In the genomic region with DNA sequence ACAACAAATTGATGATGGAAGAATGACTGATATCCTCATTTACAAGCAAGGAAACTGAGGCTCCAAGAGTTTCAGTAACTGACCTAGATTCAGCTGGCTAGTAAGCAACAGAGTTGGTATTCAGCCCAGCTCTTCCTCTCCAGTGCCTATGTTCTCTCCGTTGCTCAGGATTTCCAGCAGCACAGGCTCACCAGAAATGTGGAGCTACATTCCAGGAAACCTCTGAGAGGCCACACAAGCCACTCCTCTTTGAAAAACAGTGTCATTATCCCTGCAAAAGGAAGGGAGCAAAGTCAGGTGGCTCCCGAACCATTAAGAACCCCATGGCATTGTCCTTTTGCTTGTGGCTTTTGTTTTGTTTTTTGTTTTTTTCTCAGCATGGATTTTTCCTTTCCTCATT, we compare ENCODE assay signal across 21 cellular contexts. TPM values are rescaled to one million over a fixed set of nuclear protein-coding genes. Genes with fewer than 3 reads are reported as not detected.
A peak's percentile ranks its signal among the peaks of the same experiment; 100 is the strongest.
DNase-seq lines count a peak whose midpoint lies in the region; ATAC-seq and TF ChIP-seq lines count a peak whose summit lies in the region.
"Had no signal": no experiment of that assay in that cellular context is flagged by ENCODE, and none has a peak within 500 bp of the region (broad histone marks: within the 10 kb centered on the region; RNA-seq: fewer than 3 reads in every experiment).

No MANE protein-coding gene starts in this region.

- TF ChIP-seq CTCF in DND-41 (IDR thresholded peaks at IDR 0.05; ENCODE audit: borderline replicate concordance, extremely low read depth, low read length, poor library complexity, severe bottlenecking): no peak
- TF ChIP-seq CTCF in HFFc6 (IDR thresholded peaks at IDR 0.05): no peak
- TF ChIP-seq CTCF in esophagus muscularis mucosa (IDR thresholded peaks at IDR 0.05): no peak

- H3K14ac ChIP-seq in mesenchymal stem cell (ENCODE audit: low read length in 2 of 2): no peak overlapping the region

- H2AK5ac ChIP-seq in mesenchymal stem cell (ENCODE audit: low read length, severe bottlenecking): no peak overlapping the region

- H3K9ac ChIP-seq in DND-41 (ENCODE audit: low read depth, low read length) (peak overlapping the region; percentile 38), mesenchymal stem cell (ENCODE audit: low read length) (no peak overlapping the region)

- no peak for DNase-seq in DND-41
- DNase-seq in HFFc6: peak; percentile 12
- DNase-seq in activated T-helper 2 cell treated with anti-CD3 and anti-CD28 coated beads, Interferon-gamma antibody, Interleukin-2, Interleukin-4, amounts not matched to agents 10 μg/mL and 5 μg/mL and 100 μg/mL, durations not matched to agents 14 hours and 24 hours and 36 hours (ENCODE audit: low spot score): no peak
- peak; percentile 39 for DNase-seq in mesenchymal stem cell
- DNase-seq in esophagus muscularis mucosa (ENCODE audit: extremely low spot score): no peak
- DNase-seq: activated T-cell treated with anti-CD3 and anti-CD28 coated beads, Interleukin-2, amount 50 U/mL, for 24 hours; amniotic stem cell; cerebellar nuclear complex; KBM-7; left cardiac atrium; mucosa of descending colon; NCI-H1105 treated with DMSO at 0.1 percent for 48 hours; NCI-H226; stimulated activated CD4-positive, alpha-beta T cell treated with anti-CD3 and anti-CD28 coated beads, Interleukin-4, amount 100 ng/mL, for 1 hour; stimulated activated CD8-positive, alpha-beta memory T cell treated with anti-CD3 and anti-CD28 coated beads, Interleukin-4, amount 100 ng/mL, for 48 hours; T-helper 9 cell; tibial artery had no signal

- H3K79me2 ChIP-seq in DND-41 (ENCODE audit: insufficient read depth, low read length): no peaks in the 10 kb centered on the region

- TF ChIP-seq EP300 in esophagus muscularis mucosa (IDR thresholded peaks at IDR 0.05): no peak

- H3K4me2 ChIP-seq in DND-41 (ENCODE audit: insufficient read depth, low read length): peak overlapping the region; percentile 57
- H3K4me2 ChIP-seq in mesenchymal stem cell (ENCODE audit: low read length, poor library complexity, severe bottlenecking): no peak overlapping the region

- H3K4ac ChIP-seq in mesenchymal stem cell (ENCODE audit: low read depth in 1 of 2, low read length in 2 of 2): no peak overlapping the region

- H3K18ac ChIP-seq in mesenchymal stem cell (ENCODE audit: low read depth in 1 of 2, low read length in 2 of 2): no peak overlapping the region

- H3K4me3 Mint-ChIP-seq in HFFc6: no peak overlapping the region
- H3K4me3 Mint-ChIP-seq in activated T-helper 2 cell treated with anti-CD3 and anti-CD28 coated beads, Interferon-gamma antibody, Interleukin-2, Interleukin-4, amounts not matched to agents 10 μg/mL and 5 μg/mL and 100 μg/mL, durations not matched to agents 14 hours and 24 hours and 36 hours (ENCODE audit: low read depth): no peak overlapping the region

- no peaks in the 10 kb centered on the region for H3K9me3 Mint-ChIP-seq in HFFc6
- H3K9me3 Mint-ChIP-seq in activated T-helper 2 cell treated with anti-CD3 and anti-CD28 coated beads, Interferon-gamma antibody, Interleukin-2, Interleukin-4, amounts not matched to agents 10 μg/mL and 5 μg/mL and 100 μg/mL, durations not matched to agents 14 hours and 24 hours and 36 hours: no peaks in the 10 kb centered on the region
- H3K9me3 Mint-ChIP-seq: activated T-cell treated with anti-CD3 and anti-CD28 coated beads, Interleukin-2, amount 50 U/mL, for 24 hours had no signal

- no peak overlapping the region for H2BK12ac ChIP-seq in mesenchymal stem cell (ENCODE audit: low read length in 2 of 2)

- H3K27ac ChIP-seq in DND-41 (ENCODE audit: low read length): peak overlapping the region; percentile 95
- H3K27ac ChIP-seq in mesenchymal stem cell (ENCODE audit: low read length, poor library complexity, severe bottlenecking): no peak overlapping the region
- no peak overlapping the region for H3K27ac ChIP-seq in esophagus muscularis mucosa (replicated peaks in 1 of 4)
- H3K27ac ChIP-seq: C4-2B, tibial artery had no signal

- H4K8ac ChIP-seq in mesenchymal stem cell (ENCODE audit: low read length): no peak overlapping the region

- no peak overlapping the region for H3K27ac Mint-ChIP-seq in HFFc6
- peak overlapping the region; percentile 8 for H3K27ac Mint-ChIP-seq in activated T-helper 2 cell treated with anti-CD3 and anti-CD28 coated beads, Interferon-gamma antibody, Interleukin-2, Interleukin-4, amounts not matched to agents 10 μg/mL and 5 μg/mL and 100 μg/mL, durations not matched to agents 14 hours and 24 hours and 36 hours
- H3K27ac Mint-ChIP-seq: activated T-cell treated with anti-CD3 and anti-CD28 coated beads, Interleukin-2, amount 50 U/mL, for 24 hours had no signal

- WGBS in mesenchymal stem cell: 41% methylated on average over 1 of the region's 2 CpGs
- WGBS in esophagus muscularis mucosa: 79% methylated on average over 2 of the region's 2 CpGs

- H2BK5ac ChIP-seq in mesenchymal stem cell (ENCODE audit: low read depth, low read length, poor library complexity, severe bottlenecking): no peak overlapping the region

- no peaks in the 10 kb centered on the region for H3K27me3 ChIP-seq in DND-41 (ENCODE audit: insufficient read depth, low read length, poor library complexity)
- peaks cover 0 to 3% of the 10 kb centered on the region in 2 experiments for H3K27me3 ChIP-seq in mesenchymal stem cell (ENCODE audit: control insufficient read depth in 1 of 2, insufficient read depth in 1 of 2, low read length in 2 of 2)
- no peaks in the 10 kb centered on the region for H3K27me3 ChIP-seq in esophagus muscularis mucosa
- H3K27me3 ChIP-seq: tibial artery had no signal

- H2BK120ac ChIP-seq in mesenchymal stem cell (ENCODE audit: low read depth, low read length): no peak overlapping the region

- H3K79me1 ChIP-seq in mesenchymal stem cell (replicated peaks; ENCODE audit: low read length, poor library complexity, severe bottlenecking): no peaks in the 10 kb centered on the region

- H3K9me3 ChIP-seq in DND-41 (ENCODE audit: insufficient read depth, low read length, severe bottlenecking): no peaks in the 10 kb centered on the region
- no peaks in the 10 kb centered on the region for H3K9me3 ChIP-seq in mesenchymal stem cell (ENCODE audit: control insufficient read depth, low read length)
- H3K9me3 ChIP-seq in esophagus muscularis mucosa: no peaks in the 10 kb centered on the region
- H3K9me3 ChIP-seq: mucosa of descending colon, tibial artery had no signal

- TF ChIP-seq POLR2A in esophagus muscularis mucosa (IDR thresholded peaks at IDR 0.05; ENCODE audit: low read depth): no peak

- H3K27me3 Mint-ChIP-seq in HFFc6 (ENCODE audit: insufficient read depth): no peaks in the 10 kb centered on the region
- H3K27me3 Mint-ChIP-seq in activated T-helper 2 cell treated with anti-CD3 and anti-CD28 coated beads, Interferon-gamma antibody, Interleukin-2, Interleukin-4, amounts not matched to agents 10 μg/mL and 5 μg/mL and 100 μg/mL, durations not matched to agents 14 hours and 24 hours and 36 hours (ENCODE audit: low read depth): no peaks in the 10 kb centered on the region
- H3K27me3 Mint-ChIP-seq: activated T-cell treated with anti-CD3 and anti-CD28 coated beads, Interleukin-2, amount 50 U/mL, for 24 hours had no signal

- intact Hi-C loops in activated T-helper 2 cell treated with anti-CD3 and anti-CD28 coated beads, Interferon-gamma antibody, Interleukin-2, Interleukin-4, amounts not matched to agents 10 μg/mL and 5 μg/mL and 100 μg/mL, durations not matched to agents 14 hours and 24 hours and 36 hours (cut with micrococcal nuclease): no loop called here
- intact Hi-C loops in esophagus muscularis mucosa (cut with DNase I): no loop called here

- H3K4me1 ChIP-seq in DND-41 (ENCODE audit: insufficient read depth, low read length) (peaks cover 70% of the 10 kb centered on the region), mesenchymal stem cell (ENCODE audit: control insufficient read depth, insufficient read depth, low read depth, low read length) (peaks cover 1% of the 10 kb centered on the region), esophagus muscularis mucosa (no peaks in the 10 kb centered on the region)
- H3K4me1 ChIP-seq: tibial artery had no signal

- ATAC-seq in DND-41 (ENCODE audit: insufficient read depth, low read depth): no peak
- no peak for ATAC-seq in HG02852 (IDR thresholded peaks at IDR 0.05; ENCODE audit: unreplicated experiment)
- ATAC-seq in GM18873 (IDR thresholded peaks at IDR 0.05; ENCODE audit: low FRiP score, unreplicated experiment): no peak
- ATAC-seq: left cardiac atrium, mucosa of descending colon, Right ventricle myocardium inferior had no signal

- no peak overlapping the region for H3K23ac ChIP-seq in mesenchymal stem cell (ENCODE audit: low read length in 2 of 2)

- H3K4me3 ChIP-seq in DND-41 (ENCODE audit: low read depth in 1 of 2, low read length in 2 of 2) (no peak overlapping the region), mesenchymal stem cell (ENCODE audit: insufficient read depth in 1 of 2, low read depth in 1 of 2, low read length in 2 of 2) (no peak overlapping the region), esophagus muscularis mucosa (no peak overlapping the region)
- H3K4me3 ChIP-seq: mucosa of descending colon, tibial artery had no signal

- peaks cover 8% of the 10 kb centered on the region; the same call in 1 of the 2 replicates for H3K4me1 Mint-ChIP-seq in HFFc6 (ENCODE audit: low read depth)
- H3K4me1 Mint-ChIP-seq in activated T-helper 2 cell treated with anti-CD3 and anti-CD28 coated beads, Interferon-gamma antibody, Interleukin-2, Interleukin-4, amounts not matched to agents 10 μg/mL and 5 μg/mL and 100 μg/mL, durations not matched to agents 14 hours and 24 hours and 36 hours (ENCODE audit: low read depth): peaks cover 71% of the 10 kb centered on the region

- H3K36me3 ChIP-seq in DND-41 (ENCODE audit: insufficient read depth, low read length) (no peaks in the 10 kb centered on the region), mesenchymal stem cell (ENCODE audit: control insufficient read depth in 1 of 2, insufficient read depth in 2 of 2, low read depth in 1 of 2, low read length in 2 of 2) (no peaks in the 10 kb centered on the region), esophagus muscularis mucosa (no peaks in the 10 kb centered on the region)
- H3K36me3 ChIP-seq: tibial artery had no signal

- no peaks in the 10 kb centered on the region for H3K36me3 Mint-ChIP-seq in HFFc6 (ENCODE audit: low read depth)
- no peaks in the 10 kb centered on the region for H3K36me3 Mint-ChIP-seq in activated T-helper 2 cell treated with anti-CD3 and anti-CD28 coated beads, Interferon-gamma antibody, Interleukin-2, Interleukin-4, amounts not matched to agents 10 μg/mL and 5 μg/mL and 100 μg/mL, durations not matched to agents 14 hours and 24 hours and 36 hours (ENCODE audit: low read depth)

- H2AFZ ChIP-seq in DND-41 (ENCODE audit: low read depth, low read length): no peak overlapping the region
- no peak overlapping the region for H2AFZ ChIP-seq in mesenchymal stem cell (ENCODE audit: low read depth, low read length)

- peaks cover 3% of the 10 kb centered on the region; the same call in 1 of the 2 replicates for H4K20me1 ChIP-seq in DND-41 (ENCODE audit: insufficient read depth, low read length)

- H4K91ac ChIP-seq in mesenchymal stem cell (ENCODE audit: low read length): no peak overlapping the region

- H2BK15ac ChIP-seq in mesenchymal stem cell (ENCODE audit: low read depth, poor library complexity, severe bottlenecking): no peak overlapping the region

RNA-seq across cellular contexts. Expression of gene DUSP10, which starts 40.6 kb away (rescaled TPM):
- total RNA-seq in HFFc6 (2021; fragmentation: NEBNext Ultra II Directional; extraction: Animal tissue kit (Norgen Biotek cat#: 25700)): 10 to 100 TPM; 30.5 to 48.9 (median 43.8) TPM
- 21.0 and 21.7 TPM in 2 replicates for total RNA-seq in activated T-helper 2 cell treated with anti-CD3 and anti-CD28 coated beads, Interferon-gamma antibody, Interleukin-2, Interleukin-4, amounts not matched to agents 10 μg/mL and 5 μg/mL and 100 μg/mL, durations not matched to agents 14 hours and 24 hours and 36 hours
- 46.8 TPM for polyA plus RNA-seq in mesenchymal stem cell (2013, experiment 1 of 2)
- 45.6 TPM for polyA plus RNA-seq in mesenchymal stem cell (2013, experiment 2 of 2)
- total RNA-seq in esophagus muscularis mucosa: 10 to 100 TPM in 2 of 4 donors, 1 to 10 TPM in 2; 5.5 to 13.1 (median 8.6) TPM

Comparison
In these comparisons a context has a peak if more than half of its experiments do, and no peak if none do; other contexts are left out.
1. DNase-seq: peak in HFFc6 (single experiment) and mesenchymal stem cell (single experiment); none in DND-41 (single experiment), activated T-helper 2 cell treated with anti-CD3 and anti-CD28 coated beads, Interferon-gamma antibody, Interleukin-2, Interleukin-4, amounts not matched to agents 10 μg/mL and 5 μg/mL and 100 μg/mL, durations not matched to agents 14 hours and 24 hours and 36 hours (single experiment) and esophagus muscularis mucosa (single experiment).